Comparison of ENCODE assay signal across 9 cellular contexts in the genomic region with DNA sequence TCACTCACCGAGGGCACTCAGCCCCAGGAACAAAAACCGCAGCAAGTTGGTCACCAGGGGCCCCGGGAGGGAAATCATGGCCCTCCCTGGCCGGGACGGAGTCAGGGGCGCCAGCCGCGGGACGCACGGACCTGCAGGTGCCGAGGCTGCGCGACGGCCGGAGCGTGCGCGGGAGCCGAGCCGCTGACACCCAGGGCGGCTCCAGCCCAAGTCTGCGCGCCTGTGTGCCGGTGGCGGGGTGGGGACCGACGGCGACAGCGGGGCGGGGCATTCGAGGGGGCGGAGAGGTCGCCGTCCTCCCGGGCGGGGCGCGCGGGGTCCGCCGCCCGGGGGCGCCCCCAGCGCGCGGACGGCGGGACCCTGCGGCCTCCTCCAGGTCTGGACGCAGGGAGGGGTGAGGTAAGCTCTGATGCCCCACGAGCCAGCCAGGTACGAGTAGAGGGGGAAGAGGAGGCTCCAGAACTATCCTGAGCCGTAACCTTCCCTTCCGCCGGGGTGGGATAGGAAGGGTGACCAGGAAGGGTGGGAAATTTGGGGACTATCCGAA. TPM values are rescaled to one million over a fixed set of nuclear protein-coding genes. Genes with fewer than 3 reads are reported as not detected.
DNase-seq lines count a peak whose midpoint lies in the region; ATAC-seq, FAIRE-seq and TF ChIP-seq lines count a peak whose summit lies in the region.
"Had no signal": no experiment of that assay in that cellular context is flagged by ENCODE, and none has a peak within 500 bp of the region (broad histone marks: within the 10 kb centered on the region; RNA-seq: fewer than 3 reads in every experiment).

A gene with protein sequence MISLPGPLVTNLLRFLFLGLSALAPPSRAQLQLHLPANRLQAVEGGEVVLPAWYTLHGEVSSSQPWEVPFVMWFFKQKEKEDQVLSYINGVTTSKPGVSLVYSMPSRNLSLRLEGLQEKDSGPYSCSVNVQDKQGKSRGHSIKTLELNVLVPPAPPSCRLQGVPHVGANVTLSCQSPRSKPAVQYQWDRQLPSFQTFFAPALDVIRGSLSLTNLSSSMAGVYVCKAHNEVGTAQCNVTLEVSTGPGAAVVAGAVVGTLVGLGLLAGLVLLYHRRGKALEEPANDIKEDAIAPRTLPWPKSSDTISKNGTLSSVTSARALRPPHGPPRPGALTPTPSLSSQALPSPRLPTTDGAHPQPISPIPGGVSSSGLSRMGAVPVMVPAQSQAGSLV (minus strand): TSS at position 214 of the 547 bp plus-strand sequence. CDS start 136 bp downstream, at position 78.

- no peaks in the 10 kb centered on the region for H3K79me1 ChIP-seq in H1 (ENCODE audit: low read depth, low read length)

- H4K5ac ChIP-seq in H1 (ENCODE audit: insufficient read length, low read depth, low read length) = no peak within 1 kb of the TSS

- no peak within 1 kb of the TSS for H2BK120ac ChIP-seq in H1 (replicated peaks; ENCODE audit: low read depth, low read length)

- H2BK15ac ChIP-seq in H1 (ENCODE audit: low read length) = no peak within 1 kb of the TSS

- H3K79me2 ChIP-seq in H1 (ENCODE audit: control insufficient read depth in 1 of 2, insufficient read depth in 2 of 2, low read length in 2 of 2) = no peaks in the 10 kb centered on the region

- TF ChIP-seq CTCF in Calu3 (IDR thresholded peaks at IDR 0.05; ENCODE audit: unreplicated experiment) (no peak), H1 (IDR thresholded peaks at IDR 0.05; ENCODE audit: control extremely low read depth in 1 of 3, insufficient read depth in 1 of 3, low read depth in 1 of 3, low read length in 3 of 3) (no peak)

- H3K36me3 Mint-ChIP-seq in Calu3 (ENCODE audit: insufficient read depth, unreplicated experiment) = peaks cover 16% of the 10 kb centered on the region
- H3K36me3 Mint-ChIP-seq in IgD-negative memory B cell = no peaks in the 10 kb centered on the region

- H3K27me3 ChIP-seq in H1 (replicated peaks in 1 of 4; ENCODE audit: control insufficient read depth in 3 of 4, extremely low read depth in 1 of 4, insufficient read depth in 3 of 4, low read length in 3 of 4) = peaks cover 45 to 62% (median 58%) of the 10 kb centered on the region in 4 experiments
- H3K27me3 ChIP-seq in muscle layer of duodenum (ENCODE audit: low read depth, low read length) = peaks cover 44% of the 10 kb centered on the region
- peaks cover 42 to 58% of the 10 kb centered on the region in 2 donors for H3K27me3 ChIP-seq in stomach smooth muscle (ENCODE audit: control insufficient read depth in 1 of 2, insufficient read depth in 2 of 2, low read length in 2 of 2)

- H4K8ac ChIP-seq in H1 (ENCODE audit: extremely low read depth, insufficient read depth, low read length) = peak within 1 kb of the TSS; percentile 4; the same call in 1 of the 2 replicates

- no peak within 1 kb of the TSS for H2BK5ac ChIP-seq in H1 (ENCODE audit: low read depth, low read length)

- H3K14ac ChIP-seq in H1 (ENCODE audit: insufficient read length) = no peak within 1 kb of the TSS

- BruUV-seq in Calu3 (replicated peaks; lab: Mats Ljungman, UMichigan) = no TSS peak

- peaks cover 17% of the 10 kb centered on the region; the same call in 1 of the 2 replicates for H3K23me2 ChIP-seq in H1 (ENCODE audit: low read depth, low read length)

- H3K23ac ChIP-seq in H1 (ENCODE audit: insufficient read length) = no peak within 1 kb of the TSS

- H3K9me3 ChIP-seq in H1 (ENCODE audit: insufficient read depth in 2 of 2, low read depth in 1 of 2, low read length in 1 of 2) (no peaks in the 10 kb centered on the region), muscle layer of duodenum (ENCODE audit: control insufficient read depth in 1 of 2, low read length in 2 of 2) (no peaks in the 10 kb centered on the region), stomach smooth muscle (ENCODE audit: control insufficient read depth in 2 of 2, low read length in 2 of 2) (no peaks in the 10 kb centered on the region)

- H3K4me1 ChIP-seq in H1 (replicated peaks in 1 of 4; ENCODE audit: control insufficient read depth in 3 of 4, insufficient read depth in 4 of 4, low read length in 3 of 4) (peaks cover 0 to 35% (median 23%) of the 10 kb centered on the region in 4 experiments; a peak in 6 of 7 replicates), muscle layer of duodenum (ENCODE audit: control insufficient read depth in 1 of 2, insufficient read depth in 2 of 2, low read length in 2 of 2) (peaks cover 3 to 49% of the 10 kb centered on the region in 2 donors), stomach smooth muscle (ENCODE audit: control insufficient read depth, insufficient read depth, low read length) (peaks cover 43% of the 10 kb centered on the region)

- H3K9ac ChIP-seq in H1 (replicated peaks in 1 of 4; ENCODE audit: extremely low read depth in 1 of 4, low read depth in 3 of 4, low read length in 3 of 4) (no peak within 1 kb of the TSS), stomach smooth muscle (ENCODE audit: low read length in 2 of 2) (peak within 1 kb of the TSS; percentile 22 to 36)

- TF ChIP-seq POLR2A in H1 (IDR thresholded peaks at IDR 0.05; ENCODE audit: control extremely low read depth in 1 of 2, low read depth in 2 of 2, low read length in 2 of 2) = no peak

- H3K27ac ChIP-seq in H1 (ENCODE audit: low read depth, low read length) (no peak within 1 kb of the TSS), muscle layer of duodenum (ENCODE audit: low read length) (peak within 1 kb of the TSS; percentile 27), stomach smooth muscle (ENCODE audit: low read length) (peak within 1 kb of the TSS; percentile 69)

- no peak within 1 kb of the TSS for H2AFZ ChIP-seq in H1 (ENCODE audit: low read length)

- H4K91ac ChIP-seq in H1 (replicated peaks; ENCODE audit: insufficient read length, low read length) = no peak within 1 kb of the TSS

- H3K4me2 ChIP-seq in H1 (ENCODE audit: insufficient read depth in 1 of 2, low read depth in 2 of 2, low read length in 2 of 2) = peak within 1 kb of the TSS; percentile 80 to 99

- H3K9me3 Mint-ChIP-seq in Calu3 (ENCODE audit: low read depth, unreplicated experiment) (no peaks in the 10 kb centered on the region), IgD-negative memory B cell (no peaks in the 10 kb centered on the region)

- peak; percentile 54 for ATAC-seq in GM21423 (IDR thresholded peaks at IDR 0.05; ENCODE audit: unreplicated experiment)

- H3K18ac ChIP-seq in H1 (ENCODE audit: extremely low read depth, low read length) = no peak within 1 kb of the TSS

- H3K4ac ChIP-seq in H1 (replicated peaks; ENCODE audit: insufficient read length, low read depth, low read length) = no peak within 1 kb of the TSS

- CTCF ChIA-PET in Calu3 (lab: Charles Lee) (interaction anchor here (2.9 to 3.0 kb wide), 2 partner anchors 16 to 93 kb away, joined by 13 to 16 read pairs; no protein-coding TSS in a partner anchor), H1 (lab: Charles Lee; ENCODE audit: partially characterized antibody) (interaction anchor here (1.0 to 28.0 kb wide), 28 partner anchors 11 to 1110 kb away, joined by 3 to 382 read pairs (median 11); a partner anchor contains a TSS)

- H3K27ac Mint-ChIP-seq in Calu3 (ENCODE audit: unreplicated experiment) (no peak within 1 kb of the TSS), IgD-negative memory B cell (peak within 1 kb of the TSS; percentile 59 to 86 (median 83))

- TF ChIP-seq EP300 in H1 (IDR thresholded peaks at IDR 0.05; ENCODE audit: borderline replicate concordance in 1 of 2, low read depth in 2 of 2, low read length in 2 of 2) = no peak

- peaks cover 8% of the 10 kb centered on the region for H3K4me1 Mint-ChIP-seq in Calu3 (ENCODE audit: low read depth, unreplicated experiment)
- H3K4me1 Mint-ChIP-seq in IgD-negative memory B cell = peaks cover 16 to 38% (median 19%) of the 10 kb centered on the region in 3 donors

- no peak for FAIRE-seq in H1 (lab: Jason Lieb, UNC)
- FAIRE-seq: TTC549 had no signal

- peak within 1 kb of the TSS; percentile 30 to 67 (median 52) for H3K4me3 ChIP-seq in H1 (ENCODE audit: extremely low read depth in 1 of 4, insufficient read depth in 2 of 4, low read depth in 3 of 4, low read length in 4 of 4)
- peak within 1 kb of the TSS; percentile 67 to 68 for H3K4me3 ChIP-seq in muscle layer of duodenum (ENCODE audit: low read depth in 1 of 2, low read length in 2 of 2)
- peak within 1 kb of the TSS; percentile 49 to 77 for H3K4me3 ChIP-seq in stomach smooth muscle (ENCODE audit: low read length in 2 of 2)

- peaks cover 18 to 28% of the 10 kb centered on the region in 2 experiments for H4K20me1 ChIP-seq in H1 (replicated peaks in 1 of 2; ENCODE audit: control insufficient read depth in 1 of 2, insufficient read depth in 2 of 2, low read length in 2 of 2)

- TF ChIP-seq RAD21 in H1 (IDR thresholded peaks at IDR 0.05 in 1 of 2, conservative IDR thresholded peaks at IDR 0.05 in 1 of 2; ENCODE audit: low read depth in 2 of 2, low read length in 2 of 2) = no peak

- POLR2A ChIA-PET in H1 (lab: Charles Lee; ENCODE audit: partially characterized antibody) = interaction anchor here (0.9 to 4.2 kb wide), 7 partner anchors 9 to 38 kb away, joined by 4 to 26 read pairs (median 7); a partner anchor contains a TSS

- H3K27me3 Mint-ChIP-seq in Calu3 (ENCODE audit: unreplicated experiment) (no peaks in the 10 kb centered on the region), IgD-negative memory B cell (peaks cover 25% of the 10 kb centered on the region)

- H3K56ac ChIP-seq in H1 (replicated peaks; ENCODE audit: insufficient read length, low read depth, low read length) = no peak within 1 kb of the TSS

- intact Hi-C loops in Calu3 (cut with micrococcal nuclease; ENCODE audit: unreplicated experiment) = loop anchor here (2.0 to 5.0 kb wide), 2 partner anchors 15 to 35 kb away; no protein-coding TSS in a partner anchor

- 0 out of 2 replicates have a peak within 1 kb of the TSS, but pooled peaks have one; percentile 68 for H2BK12ac ChIP-seq in H1 (ENCODE audit: low read depth, low read length)

- 0% methylated on average over 24 of the region's 56 CpGs; no CpG with 5 or more reads in 1 of the 2 experiments for WGBS in H1 (ENCODE audit: extremely low coverage in 1 of 2, insufficient coverage in 1 of 2, insufficient read length in 1 of 2, insufficient replicate concordance in 2 of 2, low coverage in 1 of 2, low lambda C conversion rate in 2 of 2, missing lambda C conversion rate in 1 of 2), 2 experiments

- H2AK5ac ChIP-seq in H1 (ENCODE audit: low read depth, low read length) = no peak within 1 kb of the TSS

- H3K36me3 ChIP-seq in H1 (ENCODE audit: control insufficient read depth in 2 of 4, insufficient read depth in 4 of 4, low read length in 3 of 4) = peaks cover 2 to 6% (median 5%) of the 10 kb centered on the region in 4 experiments; a peak in 4 of 8 replicates
- H3K36me3 ChIP-seq in muscle layer of duodenum (ENCODE audit: control insufficient read depth in 1 of 2, insufficient read depth in 2 of 2, low read length in 2 of 2) = peaks cover 5 to 9% of the 10 kb centered on the region in 2 donors
- H3K36me3 ChIP-seq in stomach smooth muscle (ENCODE audit: control insufficient read depth in 2 of 2, insufficient read depth in 2 of 2, low read length in 2 of 2) = peaks cover 2 to 8% of the 10 kb centered on the region in 2 donors

- H2BK20ac ChIP-seq in H1 (ENCODE audit: low read length) = no peak within 1 kb of the TSS

- H3K4me3 Mint-ChIP-seq in Calu3 (ENCODE audit: low read depth, unreplicated experiment) (peak within 1 kb of the TSS; percentile 72), IgD-negative memory B cell (peak within 1 kb of the TSS; percentile 91 to 98 (median 94))

- peak; percentile 64 for DNase-seq in Calu3
- DNase-seq in activated CD4-positive, alpha-beta T cell treated with anti-CD3 and anti-CD28 coated beads, Interleukin-2, amount 50 U/mL, for 4 hours = peak; percentile 58 to 59
- peak in 1 of 2 experiments; percentile 64 for DNase-seq in H1 (ENCODE audit: low read depth in 1 of 2, low spot score in 2 of 2)
- DNase-seq in nucleus accumbens (lab: John Stamatoyannopoulos, UW) = no peak

RNA-seq across cellular contexts. Expression of the gene that starts here (rescaled TPM):
- 1.0 and 1.1 TPM in 2 replicates for total RNA-seq in Calu3 (2022)
- polyA plus RNA-seq in IgD-negative memory B cell (2.5 TPM), H1 (2011; rRNA removed) (0.09 and 0.19 TPM in 2 replicates)
- 0.17 TPM in 1 of 2 replicates, not detected in the other for total RNA-seq in H1 (2021; fragmentation: NEBNext Ultra II Directional; extraction: Animal tissue kit (Norgen Biotek cat#: 25700))
- 0.21 TPM for polyA plus RNA-seq in H1 (2011; cell fraction: cytosol; rRNA removed)
- 0.91 TPM for polyA plus RNA-seq in H1 (2011; cell fraction: nucleus; rRNA removed)
- 0.10 to 0.31 TPM (median 0.22 TPM) in 4 replicates for polyA plus RNA-seq in H1 (2012, experiment 1 of 2)
- 0.26 TPM for polyA plus RNA-seq in H1 (2012, experiment 2 of 2)
- 0.39 TPM for polyA plus RNA-seq in H1 (2013, experiment 1 of 2)
- 0.26 TPM for polyA plus RNA-seq in H1 (2013, experiment 2 of 2)
- polyA minus RNA-seq in H1 (2011; rRNA and poly(A)+ RNA removed) = 0.32 TPM in 1 of 2 replicates, not detected in the other
- not detected for polyA minus RNA-seq in H1 (2011; cell fraction: cytosol; rRNA and poly(A)+ RNA removed)
- not detected for polyA minus RNA-seq in H1 (2011; cell fraction: nucleus; rRNA and poly(A)+ RNA removed)

Comparison
In these comparisons a context has a peak if more than half of its experiments do, and no peak if none do; other contexts are left out.
1. DNase-seq: peak in Calu3 (single experiment) and activated CD4-positive, alpha-beta T cell treated with anti-CD3 and anti-CD28 coated beads, Interleukin-2, amount 50 U/mL, for 4 hours (2 of 2); none in nucleus accumbens (0 of 56).
2. H3K9ac ChIP-seq: peak in stomach smooth muscle (2 of 2); none in H1 (0 of 4).
3. Peak in every context shown above with its lines, with median percentiles within 50 percentile points of each other: H3K4me3 ChIP-seq.